Comparison of ENCODE assay signal across 11 cellular contexts in the genomic region with DNA sequence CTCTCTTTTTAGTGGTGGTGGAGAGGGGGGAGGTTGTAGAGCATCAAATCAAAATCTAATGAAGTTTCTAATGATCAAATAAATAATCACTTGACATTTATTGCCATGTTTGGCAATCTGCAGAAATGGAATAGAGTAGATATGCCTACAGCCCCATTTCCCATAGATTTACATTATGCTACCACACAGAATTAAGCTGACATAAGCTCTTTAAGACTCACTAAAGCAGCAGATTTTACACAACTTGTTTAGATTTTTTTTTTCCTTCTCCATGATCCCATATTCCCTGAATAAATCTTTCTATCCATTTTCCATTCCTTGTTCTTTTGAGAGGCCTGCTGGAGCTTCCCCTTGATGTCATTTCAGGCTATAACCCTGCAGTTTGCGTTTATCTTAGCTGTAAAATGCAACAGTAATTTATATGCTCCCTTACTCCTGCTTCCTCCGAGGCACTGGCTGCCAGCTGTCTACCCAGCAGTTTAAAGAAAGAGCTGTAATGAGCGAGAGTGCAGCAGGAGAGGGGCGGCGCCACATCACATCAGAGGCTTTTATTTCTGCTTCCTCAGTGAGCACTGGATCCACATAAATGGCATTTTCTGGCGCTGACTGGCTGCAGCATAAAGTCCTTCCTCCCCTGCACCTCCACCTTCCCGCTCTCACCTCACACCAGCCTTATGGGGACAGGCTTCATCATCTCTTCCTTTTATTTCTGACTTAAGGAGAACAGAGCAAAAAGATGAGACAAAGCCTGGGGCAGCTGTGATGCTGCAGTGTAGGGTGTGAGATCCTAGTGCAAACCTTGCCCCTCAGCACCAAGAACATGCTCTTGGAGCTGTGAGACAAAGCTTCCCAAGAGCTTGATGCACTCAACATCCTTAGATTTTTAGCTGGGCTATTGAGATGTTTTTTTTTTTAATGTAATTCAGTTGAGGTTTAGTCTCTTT.
A peak's percentile ranks its signal among the peaks of the same experiment; 100 is the strongest.
DNase-seq lines count a peak whose midpoint lies in the region; ATAC-seq and TF ChIP-seq lines count a peak whose summit lies in the region.
"Had no signal": no experiment of that assay in that cellular context is flagged by ENCODE, and none has a peak within 500 bp of the region (broad histone marks: within the 10 kb centered on the region; RNA-seq: fewer than 3 reads in every experiment).

No MANE protein-coding gene starts in this region.

- H3K27ac Mint-ChIP-seq in activated CD8-positive, alpha-beta memory T cell treated with anti-CD3 and anti-CD28 coated beads, Interleukin-2, amount 10 ng/mL, durations not matched to agents 7 days and 5 days = peak overlapping the region; percentile 16
- peak overlapping the region; percentile 0 for H3K27ac Mint-ChIP-seq in type B pancreatic cell
- H3K27ac Mint-ChIP-seq in endothelial cell (ENCODE audit: unreplicated experiment) = no peak overlapping the region
- H3K27ac Mint-ChIP-seq in HFFc6 = no peak overlapping the region
- H3K27ac Mint-ChIP-seq: memory B cell had no signal

- no peaks in the 10 kb centered on the region for H3K36me3 Mint-ChIP-seq in activated CD8-positive, alpha-beta memory T cell treated with anti-CD3 and anti-CD28 coated beads, Interleukin-2, amount 10 ng/mL, durations not matched to agents 7 days and 5 days
- H3K36me3 Mint-ChIP-seq in type B pancreatic cell (no peaks in the 10 kb centered on the region), endothelial cell (ENCODE audit: low read depth, unreplicated experiment) (no peaks in the 10 kb centered on the region), HFFc6 (ENCODE audit: low read depth) (no peaks in the 10 kb centered on the region; the same call in 1 of the 2 replicates)
- H3K36me3 Mint-ChIP-seq: memory B cell had no signal

- no peaks in the 10 kb centered on the region for H3K36me3 ChIP-seq in right atrium auricular region

- H3K27ac ChIP-seq in right atrium auricular region = no peak overlapping the region

- TF ChIP-seq CTCF in type B pancreatic cell (conservative IDR thresholded peaks at IDR 0.05) (no peak), endothelial cell (IDR thresholded peaks at IDR 0.05; ENCODE audit: unreplicated experiment) (no peak), HFFc6 (IDR thresholded peaks at IDR 0.05) (no peak), right atrium auricular region (IDR thresholded peaks at IDR 0.05) (no peak)

- no peak for DNase-seq in activated CD8-positive, alpha-beta memory T cell treated with anti-CD3 and anti-CD28 coated beads, Interleukin-2, amount 10 ng/mL, durations not matched to agents 7 days and 5 days
- no peak for DNase-seq in activated CD8-positive, alpha-beta memory T cell treated with anti-CD3 and anti-CD28 coated beads for 24 hours
- DNase-seq in SW480 (ENCODE audit: low spot score) (peak; percentile 28), islet precursor cell (peak; percentile 79), type B pancreatic cell (ENCODE audit: extremely low spot score, unreplicated experiment) (no peak), endothelial cell (ENCODE audit: low spot score) (no peak), HFFc6 (no peak), right atrium auricular region (ENCODE audit: low spot score) (no peak)
- DNase-seq: activated CD4-positive, alpha-beta T cell treated with anti-CD3 and anti-CD28 coated beads for 48 hours; NCI-H2029 treated with DMSO at 0.1 percent for 48 hours had no signal

- no peak for ATAC-seq in activated CD8-positive, alpha-beta memory T cell treated with anti-CD3 and anti-CD28 coated beads, Interleukin-2, amount 10 ng/mL, durations not matched to agents 7 days and 5 days

- no peaks in the 10 kb centered on the region for H3K9me3 ChIP-seq in right atrium auricular region

- no peak overlapping the region for H3K4me3 Mint-ChIP-seq in activated CD8-positive, alpha-beta memory T cell treated with anti-CD3 and anti-CD28 coated beads, Interleukin-2, amount 10 ng/mL, durations not matched to agents 7 days and 5 days
- peak overlapping the region; percentile 72 for H3K4me3 Mint-ChIP-seq in type B pancreatic cell
- no peak overlapping the region for H3K4me3 Mint-ChIP-seq in endothelial cell (ENCODE audit: unreplicated experiment)
- no peak overlapping the region for H3K4me3 Mint-ChIP-seq in HFFc6
- H3K4me3 Mint-ChIP-seq: memory B cell had no signal

- CTCF ChIA-PET in activated CD8-positive, alpha-beta memory T cell treated with anti-CD3 and anti-CD28 coated beads, Interleukin-2, amount 10 ng/mL, durations not matched to agents 7 days and 5 days (lab: Charles Lee) = no interaction called here

- no peaks in the 10 kb centered on the region for H3K27me3 ChIP-seq in right atrium auricular region

- H3K4me1 Mint-ChIP-seq in activated CD8-positive, alpha-beta memory T cell treated with anti-CD3 and anti-CD28 coated beads, Interleukin-2, amount 10 ng/mL, durations not matched to agents 7 days and 5 days = no peaks in the 10 kb centered on the region
- H3K4me1 Mint-ChIP-seq in type B pancreatic cell (ENCODE audit: unreplicated experiment) (peaks cover 44% of the 10 kb centered on the region), endothelial cell (ENCODE audit: unreplicated experiment) (peaks cover 3% of the 10 kb centered on the region), HFFc6 (ENCODE audit: low read depth) (no peaks in the 10 kb centered on the region)
- H3K4me1 Mint-ChIP-seq: memory B cell had no signal

- H3K27me3 Mint-ChIP-seq in activated CD8-positive, alpha-beta memory T cell treated with anti-CD3 and anti-CD28 coated beads, Interleukin-2, amount 10 ng/mL, durations not matched to agents 7 days and 5 days = no peaks in the 10 kb centered on the region
- H3K27me3 Mint-ChIP-seq in type B pancreatic cell (no peaks in the 10 kb centered on the region), endothelial cell (ENCODE audit: unreplicated experiment) (no peaks in the 10 kb centered on the region), HFFc6 (ENCODE audit: insufficient read depth) (no peaks in the 10 kb centered on the region)

- peaks cover 0 to 24% of the 10 kb centered on the region in 2 donors for H3K4me1 ChIP-seq in right atrium auricular region

- no peak overlapping the region for H3K4me3 ChIP-seq in right atrium auricular region

- H3K9me3 Mint-ChIP-seq in activated CD8-positive, alpha-beta memory T cell treated with anti-CD3 and anti-CD28 coated beads, Interleukin-2, amount 10 ng/mL, durations not matched to agents 7 days and 5 days (ENCODE audit: low read depth) = peaks cover 5% of the 10 kb centered on the region
- peaks cover 5% of the 10 kb centered on the region for H3K9me3 Mint-ChIP-seq in type B pancreatic cell
- H3K9me3 Mint-ChIP-seq in endothelial cell (ENCODE audit: unreplicated experiment) = no peaks in the 10 kb centered on the region
- peaks cover 9% of the 10 kb centered on the region for H3K9me3 Mint-ChIP-seq in HFFc6
- H3K9me3 Mint-ChIP-seq: memory B cell had no signal

Comparison
In these comparisons a context has a peak if more than half of its experiments do, and no peak if none do; other contexts are left out.
1. DNase-seq: peak in SW480 (single experiment) and islet precursor cell (single experiment); none in activated CD8-positive, alpha-beta memory T cell treated with anti-CD3 and anti-CD28 coated beads, Interleukin-2, amount 10 ng/mL, durations not matched to agents 7 days and 5 days (single experiment), activated CD8-positive, alpha-beta memory T cell treated with anti-CD3 and anti-CD28 coated beads for 24 hours (single experiment), type B pancreatic cell (single experiment), endothelial cell (single experiment), HFFc6 (single experiment) and right atrium auricular region (single experiment).
2. H3K27ac Mint-ChIP-seq: peak in activated CD8-positive, alpha-beta memory T cell treated with anti-CD3 and anti-CD28 coated beads, Interleukin-2, amount 10 ng/mL, durations not matched to agents 7 days and 5 days (single experiment) and type B pancreatic cell (single experiment); none in endothelial cell (single experiment) and HFFc6 (single experiment).